ENCODE assay signal across 12 cellular contexts in genomic region chr7:82677064-82677463, GRCh38.
A peak's percentile ranks its signal among the peaks of the same experiment; 100 is the strongest.
DNase-seq lines count a peak whose midpoint lies in the region; ATAC-seq, FAIRE-seq and TF ChIP-seq lines count a peak whose summit lies in the region.
"Had no signal": no experiment of that assay in that cellular context is flagged by ENCODE, and none has a peak within 500 bp of the region (broad histone marks: within the 10 kb centered on the region; RNA-seq: fewer than 3 reads in every experiment).

No MANE protein-coding gene starts in this region.

- H3K4me3 Mint-ChIP-seq in activated T-cell treated with anti-CD3 and anti-CD28 coated beads, Interleukin-2, amount 50 U/mL, for 72 hours: no peak overlapping the region
- H3K4me3 Mint-ChIP-seq in activated T-cell treated with anti-CD3 and anti-CD28 coated beads, Interleukin-2, amount 50 U/mL, for 4 hours: no peak overlapping the region
- H3K4me3 Mint-ChIP-seq in activated CD8-positive, alpha-beta T cell treated with anti-CD3 and anti-CD28 coated beads for 36 hours: no peak overlapping the region
- H3K4me3 Mint-ChIP-seq in neural progenitor cell: no peak overlapping the region

- H3K4me1 ChIP-seq in neural progenitor cell: no peaks in the 10 kb centered on the region

- H3K36me3 ChIP-seq in neural progenitor cell: no peaks in the 10 kb centered on the region
- H3K36me3 ChIP-seq: lower lobe of right lung had no signal

- H3K36me3 Mint-ChIP-seq in activated T-cell treated with anti-CD3 and anti-CD28 coated beads, Interleukin-2, amount 50 U/mL, for 72 hours (ENCODE audit: insufficient read depth in 2 of 2): no peaks in the 10 kb centered on the region
- H3K36me3 Mint-ChIP-seq in activated T-cell treated with anti-CD3 and anti-CD28 coated beads, Interleukin-2, amount 50 U/mL, for 4 hours (ENCODE audit: insufficient read depth): no peaks in the 10 kb centered on the region
- peaks cover 5% of the 10 kb centered on the region for H3K36me3 Mint-ChIP-seq in activated CD8-positive, alpha-beta T cell treated with anti-CD3 and anti-CD28 coated beads for 36 hours (ENCODE audit: low read depth)
- H3K36me3 Mint-ChIP-seq in neural progenitor cell: no peaks in the 10 kb centered on the region

- H3K9me3 Mint-ChIP-seq in activated T-cell treated with anti-CD3 and anti-CD28 coated beads, Interleukin-2, amount 50 U/mL, for 72 hours: peaks cover 7 to 8% of the 10 kb centered on the region in 2 donors
- no peaks in the 10 kb centered on the region for H3K9me3 Mint-ChIP-seq in activated T-cell treated with anti-CD3 and anti-CD28 coated beads, Interleukin-2, amount 50 U/mL, for 4 hours
- H3K9me3 Mint-ChIP-seq in activated CD8-positive, alpha-beta T cell treated with anti-CD3 and anti-CD28 coated beads for 36 hours: peaks cover 7% of the 10 kb centered on the region
- no peaks in the 10 kb centered on the region for H3K9me3 Mint-ChIP-seq in neural progenitor cell

- H3K27ac ChIP-seq in neural progenitor cell: no peak overlapping the region
- H3K27ac ChIP-seq: C4-2B, lower lobe of right lung had no signal

- H3K27me3 Mint-ChIP-seq in activated T-cell treated with anti-CD3 and anti-CD28 coated beads, Interleukin-2, amount 50 U/mL, for 72 hours (ENCODE audit: low read depth): no peaks in the 10 kb centered on the region
- no peaks in the 10 kb centered on the region for H3K27me3 Mint-ChIP-seq in activated T-cell treated with anti-CD3 and anti-CD28 coated beads, Interleukin-2, amount 50 U/mL, for 4 hours (ENCODE audit: low read depth)
- no peaks in the 10 kb centered on the region for H3K27me3 Mint-ChIP-seq in activated CD8-positive, alpha-beta T cell treated with anti-CD3 and anti-CD28 coated beads for 36 hours
- no peaks in the 10 kb centered on the region for H3K27me3 Mint-ChIP-seq in neural progenitor cell (ENCODE audit: insufficient read depth, low read depth)

- CTCF ChIA-PET in activated CD8-positive, alpha-beta T cell treated with anti-CD3 and anti-CD28 coated beads for 36 hours (lab: Charles Lee): interaction anchor here (1.3 kb wide), 1 partner anchor 9 kb away, joined by 3 read pairs; no protein-coding TSS in a partner anchor

- H4K20me1 ChIP-seq in neural progenitor cell (ENCODE audit: low read depth): no peaks in the 10 kb centered on the region

- POLR2A ChIA-PET in activated CD8-positive, alpha-beta T cell treated with anti-CD3 and anti-CD28 coated beads for 36 hours (lab: Charles Lee): no interaction called here

- H3K27me3 ChIP-seq in neural progenitor cell: no peaks in the 10 kb centered on the region

- H3K9ac ChIP-seq in neural progenitor cell: no peak overlapping the region

- H3K79me2 ChIP-seq in neural progenitor cell (ENCODE audit: low read depth): no peaks in the 10 kb centered on the region

- H3K4me1 Mint-ChIP-seq in activated T-cell treated with anti-CD3 and anti-CD28 coated beads, Interleukin-2, amount 50 U/mL, for 72 hours (ENCODE audit: low read depth): peaks cover 16% of the 10 kb centered on the region
- H3K4me1 Mint-ChIP-seq in activated T-cell treated with anti-CD3 and anti-CD28 coated beads, Interleukin-2, amount 50 U/mL, for 4 hours (ENCODE audit: low read depth): peaks cover 12% of the 10 kb centered on the region
- H3K4me1 Mint-ChIP-seq in activated CD8-positive, alpha-beta T cell treated with anti-CD3 and anti-CD28 coated beads for 36 hours (ENCODE audit: low read depth): peaks cover 21% of the 10 kb centered on the region
- H3K4me1 Mint-ChIP-seq in neural progenitor cell: no peaks in the 10 kb centered on the region

- H3K27ac Mint-ChIP-seq in activated T-cell treated with anti-CD3 and anti-CD28 coated beads, Interleukin-2, amount 50 U/mL, for 72 hours: peak overlapping the region; percentile 42
- peak overlapping the region; percentile 92 for H3K27ac Mint-ChIP-seq in activated CD8-positive, alpha-beta T cell treated with anti-CD3 and anti-CD28 coated beads for 36 hours
- H3K27ac Mint-ChIP-seq in neural progenitor cell: no peak overlapping the region

- H2AFZ ChIP-seq in neural progenitor cell (replicated peaks): no peak overlapping the region

- no peak overlapping the region for H3K4me3 ChIP-seq in neural progenitor cell
- H3K4me3 ChIP-seq: lower lobe of right lung had no signal

- DNase-seq in activated T-cell treated with anti-CD3 and anti-CD28 coated beads, Interleukin-2, amount 50 U/mL, for 72 hours: no peak
- no peak for DNase-seq in activated T-cell treated with anti-CD3 and anti-CD28 coated beads, Interleukin-2, amount 50 U/mL, for 4 hours
- DNase-seq in NAMALWA (ENCODE audit: low spot score) (peak; percentile 9), neural progenitor cell (ENCODE audit: low spot score) (no peak), D721Med (ENCODE audit: insufficient read length, low spot score) (no peak), HPDE6-E6E7 (ENCODE audit: extremely low spot score) (no peak)
- peak; percentile 24 for DNase-seq in activated CD8-positive, alpha-beta T cell treated with anti-CD3 and anti-CD28 coated beads for 36 hours
- DNase-seq: lower lobe of right lung had no signal

- no peak for FAIRE-seq in D721Med (lab: Jason Lieb, UNC)

- no peak for TF ChIP-seq CTCF in activated CD8-positive, alpha-beta T cell treated with anti-CD3 and anti-CD28 coated beads for 36 hours (IDR thresholded peaks at IDR 0.05)
- peak; percentile 12 for TF ChIP-seq CTCF in neural progenitor cell (IDR thresholded peaks at IDR 0.05)
- no peak for TF ChIP-seq CTCF in D721Med (IDR thresholded peaks at IDR 0.05; ENCODE audit: insufficient read depth, missing control alignments)

- no peaks in the 10 kb centered on the region for H3F3A ChIP-seq in neural progenitor cell (ENCODE audit: low read depth)

- no peaks in the 10 kb centered on the region for H3K9me3 ChIP-seq in neural progenitor cell (ENCODE audit: low read depth)
- H3K9me3 ChIP-seq: lower lobe of right lung had no signal

- H3K4me2 ChIP-seq in neural progenitor cell: no peak overlapping the region

- intact Hi-C loops in activated CD8-positive, alpha-beta T cell treated with anti-CD3 and anti-CD28 coated beads for 36 hours (cut with micrococcal nuclease): no loop called here

- ATAC-seq in activated T-cell treated with anti-CD3 and anti-CD28 coated beads, Interleukin-2, amount 50 U/mL, for 72 hours (replicated peaks in 1 of 2): peak in 1 of 2 donors; percentile 36
- ATAC-seq in activated T-cell treated with anti-CD3 and anti-CD28 coated beads, Interleukin-2, amount 50 U/mL, for 4 hours: no peak
- peak; percentile 41 for ATAC-seq in activated CD8-positive, alpha-beta T cell treated with anti-CD3 and anti-CD28 coated beads for 36 hours
- no peak for ATAC-seq in GM21515 (IDR thresholded peaks at IDR 0.05; ENCODE audit: unreplicated experiment)
- ATAC-seq: HCT116, sciatic nerve had no signal

Comparison
In these comparisons a context has a peak if more than half of its experiments do, and no peak if none do; other contexts are left out.
1. DNase-seq: peak in NAMALWA (single experiment) and activated CD8-positive, alpha-beta T cell treated with anti-CD3 and anti-CD28 coated beads for 36 hours (single experiment); none in activated T-cell treated with anti-CD3 and anti-CD28 coated beads, Interleukin-2, amount 50 U/mL, for 72 hours (0 of 2), activated T-cell treated with anti-CD3 and anti-CD28 coated beads, Interleukin-2, amount 50 U/mL, for 4 hours (single experiment), neural progenitor cell (single experiment), D721Med (single experiment) and HPDE6-E6E7 (single experiment).